ENCODE assay signal across 8 cellular contexts in the genomic region with DNA sequence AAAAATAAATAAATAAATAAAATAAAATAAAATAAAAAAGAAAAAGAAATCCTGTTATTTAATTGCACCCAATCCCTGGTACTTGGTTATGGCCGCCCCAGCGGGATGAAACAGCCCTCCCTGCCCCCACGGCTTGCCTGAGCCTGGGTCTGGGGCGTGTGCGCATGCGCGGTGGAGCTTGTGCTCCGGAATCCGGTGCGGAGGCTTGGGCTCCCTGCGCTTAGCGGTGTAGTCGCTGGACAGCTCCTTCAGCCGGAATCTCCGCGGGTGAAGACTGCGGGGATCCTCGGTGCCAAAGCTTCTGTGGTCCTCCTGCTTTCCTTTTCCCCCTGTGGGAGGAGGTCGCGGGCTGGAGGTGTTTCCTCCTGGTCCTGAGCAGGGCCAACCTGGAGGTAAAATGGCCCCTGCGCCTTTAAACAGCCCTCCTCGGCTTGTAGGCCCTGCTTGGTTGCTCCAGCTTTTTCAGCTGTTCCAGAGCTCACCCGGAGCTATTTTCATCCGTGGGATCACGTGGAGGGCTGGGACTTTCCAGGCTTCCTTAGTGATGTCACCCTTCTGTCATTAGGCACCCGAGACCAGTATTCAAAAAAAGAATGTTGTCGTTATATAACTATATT.
DNase-seq lines count a peak whose midpoint lies in the region; ATAC-seq and TF ChIP-seq lines count a peak whose summit lies in the region.

A gene with protein sequence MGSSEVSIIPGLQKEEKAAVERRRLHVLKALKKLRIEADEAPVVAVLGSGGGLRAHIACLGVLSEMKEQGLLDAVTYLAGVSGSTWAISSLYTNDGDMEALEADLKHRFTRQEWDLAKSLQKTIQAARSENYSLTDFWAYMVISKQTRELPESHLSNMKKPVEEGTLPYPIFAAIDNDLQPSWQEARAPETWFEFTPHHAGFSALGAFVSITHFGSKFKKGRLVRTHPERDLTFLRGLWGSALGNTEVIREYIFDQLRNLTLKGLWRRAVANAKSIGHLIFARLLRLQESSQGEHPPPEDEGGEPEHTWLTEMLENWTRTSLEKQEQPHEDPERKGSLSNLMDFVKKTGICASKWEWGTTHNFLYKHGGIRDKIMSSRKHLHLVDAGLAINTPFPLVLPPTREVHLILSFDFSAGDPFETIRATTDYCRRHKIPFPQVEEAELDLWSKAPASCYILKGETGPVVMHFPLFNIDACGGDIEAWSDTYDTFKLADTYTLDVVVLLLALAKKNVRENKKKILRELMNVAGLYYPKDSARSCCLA (minus strand): TSS at position 468 of the 617 bp plus-strand sequence. CDS start 4,288 bp downstream, outside the sequence.

- DNase-seq in C1 segment of cervical spinal cord (lab: John Stamatoyannopoulos, UW): peak; percentile 64 to 97 (median 88)
- DNase-seq in MV-4-11 (lab: John Stamatoyannopoulos, UW): peak; percentile 82
- peak; percentile 56 for DNase-seq in SK-N-MC (ENCODE audit: low read depth, low spot score)
- peak; percentile 86 for DNase-seq in activated naive CD4-positive, alpha-beta T cell treated with anti-CD3 and anti-CD28 coated beads, Interleukin-2, amount 50 U/mL, for 16 hours
- DNase-seq in germinal center (ENCODE audit: low spot score): peak; percentile 97

- H3K36me3 ChIP-seq in SK-N-MC (ENCODE audit: insufficient read depth, low read length): peaks cover 3% of the 10 kb centered on the region; the same call in 1 of the 2 replicates
- H3K36me3 ChIP-seq in neutrophil: peaks cover 6% of the 10 kb centered on the region
- peaks cover 0 to 3% (median 0%) of the 10 kb centered on the region in 5 donors for H3K36me3 ChIP-seq in subcutaneous abdominal adipose tissue (ENCODE audit: control insufficient read depth in 5 of 5, insufficient read depth in 5 of 5, low read length in 5 of 5)

- no peak for TF ChIP-seq CTCF in neutrophil (IDR thresholded peaks at IDR 0.05)

- H3K27me3 ChIP-seq in neutrophil: peaks cover 7% of the 10 kb centered on the region
- H3K27me3 ChIP-seq in subcutaneous abdominal adipose tissue (ENCODE audit: control insufficient read depth in 5 of 5, insufficient read depth in 4 of 5, low read length in 5 of 5): no peaks in the 10 kb centered on the region

- H3K9ac ChIP-seq in SK-N-MC (ENCODE audit: insufficient read length) (peak within 1 kb of the TSS; percentile 80), subcutaneous abdominal adipose tissue (ENCODE audit: low read length in 5 of 5) (peak within 1 kb of the TSS; percentile 81 to 87 (median 85))

- H3K4me1 ChIP-seq in neutrophil (ENCODE audit: control insufficient read depth in 1 of 2, insufficient read depth in 1 of 2, low read depth in 1 of 2, low read length in 1 of 2) (peaks cover 0 to 10% of the 10 kb centered on the region in 2 experiments), subcutaneous abdominal adipose tissue (ENCODE audit: control insufficient read depth in 5 of 5, insufficient read depth in 5 of 5, low read length in 5 of 5) (peaks cover 3 to 21% (median 17%) of the 10 kb centered on the region in 5 donors)

- no peaks in the 10 kb centered on the region for H3K9me3 ChIP-seq in SK-N-MC (ENCODE audit: low read depth, low read length)
- no peaks in the 10 kb centered on the region for H3K9me3 ChIP-seq in neutrophil
- H3K9me3 ChIP-seq in subcutaneous abdominal adipose tissue (ENCODE audit: control insufficient read depth in 5 of 5, low read length in 5 of 5): no peaks in the 10 kb centered on the region

- peak within 1 kb of the TSS; percentile 83 for H3K27ac ChIP-seq in SK-N-MC
- H3K27ac ChIP-seq in neutrophil: no peak within 1 kb of the TSS
- H3K27ac ChIP-seq in subcutaneous abdominal adipose tissue (ENCODE audit: low read depth, low read length): peak within 1 kb of the TSS; percentile 96

- peak within 1 kb of the TSS; percentile 88 for H3K4me3 ChIP-seq in SK-N-MC
- H3K4me3 ChIP-seq in neutrophil (ENCODE audit: low read depth in 1 of 2, low read length in 1 of 2): peak within 1 kb of the TSS; percentile 62 to 70
- H3K4me3 ChIP-seq in subcutaneous abdominal adipose tissue (ENCODE audit: low read depth in 1 of 5, low read length in 5 of 5): peak within 1 kb of the TSS; percentile 73 to 84 (median 79)

- ATAC-seq in GM21529 (IDR thresholded peaks at IDR 0.05; ENCODE audit: unreplicated experiment): peak; percentile 61
